11 cellular contexts compared by ENCODE assay signal in the genomic region with DNA sequence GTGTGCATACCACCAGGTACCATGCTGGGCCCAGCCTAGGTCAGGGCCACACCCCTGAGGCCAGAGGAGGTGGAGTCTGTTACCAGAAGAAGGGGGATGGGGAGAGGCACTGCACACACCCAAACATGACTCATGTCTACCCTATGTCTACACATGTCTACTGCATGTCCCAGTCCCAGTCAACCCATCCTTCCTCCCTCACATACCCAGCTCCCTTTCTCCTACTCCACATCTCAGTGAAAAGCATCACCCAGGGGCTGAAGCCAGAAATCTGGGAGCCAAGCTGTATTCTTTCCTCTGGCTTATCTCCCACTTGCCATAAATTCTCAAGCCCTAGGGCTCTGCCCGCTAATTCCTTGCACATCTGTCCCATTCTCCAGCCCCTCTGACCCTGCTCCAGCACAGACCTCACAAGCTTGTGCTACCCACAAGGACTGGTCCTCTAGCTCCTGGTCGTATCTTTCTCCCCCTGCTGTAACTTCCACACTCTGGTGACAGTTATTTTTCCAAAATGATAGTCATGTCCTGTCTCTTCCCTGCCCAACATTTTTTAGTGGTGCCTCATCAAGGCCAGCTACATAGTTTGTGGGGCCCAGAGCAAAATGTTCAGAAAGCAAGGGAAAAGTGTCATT. TPM values are rescaled to one million over a fixed set of nuclear protein-coding genes. Genes with fewer than 3 reads are reported as not detected.
DNase-seq lines count a peak whose midpoint lies in the region; TF ChIP-seq lines count a peak whose summit lies in the region.
"Had no signal": no experiment of that assay in that cellular context is flagged by ENCODE, and none has a peak within 500 bp of the region (broad histone marks: within the 10 kb centered on the region; RNA-seq: fewer than 3 reads in every experiment).

No MANE protein-coding gene starts in this region.

- H3K27me3 ChIP-seq in WERI-Rb-1 (ENCODE audit: insufficient read depth, low read depth, severe bottlenecking) = no peaks in the 10 kb centered on the region
- no peaks in the 10 kb centered on the region for H3K27me3 ChIP-seq in suprapubic skin
- H3K27me3 ChIP-seq in thyroid gland = no peaks in the 10 kb centered on the region
- H3K27me3 ChIP-seq: cardiac muscle cell, right lobe of liver had no signal

- TF ChIP-seq POLR2A in suprapubic skin (IDR thresholded peaks at IDR 0.05) (no peak), thyroid gland (IDR thresholded peaks at IDR 0.05) (no peak)

- H3K4me1 ChIP-seq in HEK293 (ENCODE audit: control insufficient read depth, insufficient read depth, low read length) = no peaks in the 10 kb centered on the region
- peaks cover 32% of the 10 kb centered on the region for H3K4me1 ChIP-seq in suprapubic skin
- H3K4me1 ChIP-seq in thyroid gland = peaks cover 0 to 7% of the 10 kb centered on the region in 2 donors
- H3K4me1 ChIP-seq: right lobe of liver had no signal

- H3K4me3 ChIP-seq in HEK293 (ENCODE audit: low read depth, low read length) (no peak overlapping the region), WERI-Rb-1 (ENCODE audit: low read depth, low read length) (no peak overlapping the region), foreskin fibroblast (ENCODE audit: low read depth in 1 of 2, low read length in 2 of 2) (no peak overlapping the region), suprapubic skin (no peak overlapping the region), thyroid gland (replicated peaks in 1 of 3) (no peak overlapping the region)
- H3K4me3 ChIP-seq: cardiac muscle cell, right lobe of liver had no signal

- no peak for TF ChIP-seq CTCF in HEK293 (tag by site-specific recombination; IDR thresholded peaks at IDR 0.05)
- TF ChIP-seq CTCF in WERI-Rb-1 (IDR thresholded peaks at IDR 0.05; ENCODE audit: low read depth, low read length) = no peak
- no peak for TF ChIP-seq CTCF in foreskin fibroblast (IDR thresholded peaks at IDR 0.05; ENCODE audit: low read depth, low read length)
- no peak for TF ChIP-seq CTCF in suprapubic skin (IDR thresholded peaks at IDR 0.05)
- no peak for TF ChIP-seq CTCF in thyroid gland (IDR thresholded peaks at IDR 0.05)

- CTCF ChIA-PET in HEK293 (lab: Yijun Ruan, JAX) = interaction anchor here (1.1 kb wide), 1 partner anchor 8 kb away, joined by 4 read pairs; no protein-coding TSS in a partner anchor

- no peak for TF ChIP-seq EP300 in suprapubic skin (IDR thresholded peaks at IDR 0.05)

- 24% methylated on average over 2 of the region's 2 CpGs for WGBS in suprapubic skin
- WGBS in thyroid gland, 2 donors = 79 to 86% methylated on average over 2 of the region's 2 CpGs

- peak; percentile 14 for DNase-seq in WERI-Rb-1
- DNase-seq in foreskin fibroblast = peak; percentile 79 to 90
- DNase-seq in suprapubic skin (ENCODE audit: low spot score in 2 of 2) = no peak
- no peak for DNase-seq in posterior vena cava (ENCODE audit: low spot score)
- DNase-seq in 8988T = no peak
- DNase-seq in thyroid gland = no peak
- DNase-seq in NOMO-1 (lab: John Stamatoyannopoulos, UW; ENCODE audit: unreplicated experiment in 2 of 2) = no peak
- DNase-seq: activated CD4-positive, CD25-positive, alpha-beta regulatory T cell treated with anti-CD3 and anti-CD28 coated beads, Interleukin-2, amount 50 U/mL, for 72 hours; right lobe of liver had no signal

- intact Hi-C loops in posterior vena cava (cut with DNase I) (no loop called here), thyroid gland (cut with DNase I) (no loop called here)

- POLR2A ChIA-PET in HEK293 (lab: Yijun Ruan, JAX) = interaction anchor here (0.6 to 1.6 kb wide), 2 partner anchors 18 to 690 kb away, joined by 3 to 5 read pairs; a partner anchor contains a TSS

- H3K36me3 ChIP-seq in HEK293 (ENCODE audit: control insufficient read depth in 2 of 2, insufficient read depth in 1 of 2, low read length in 2 of 2) = no peaks in the 10 kb centered on the region
- no peaks in the 10 kb centered on the region for H3K36me3 ChIP-seq in WERI-Rb-1
- no peaks in the 10 kb centered on the region for H3K36me3 ChIP-seq in suprapubic skin
- no peaks in the 10 kb centered on the region for H3K36me3 ChIP-seq in thyroid gland
- H3K36me3 ChIP-seq: cardiac muscle cell, right lobe of liver had no signal

- no peaks in the 10 kb centered on the region for H3K9me3 ChIP-seq in HEK293 (ENCODE audit: control insufficient read depth, insufficient read depth, low read depth, low read length)
- H3K9me3 ChIP-seq in WERI-Rb-1 (ENCODE audit: severe bottlenecking) = no peaks in the 10 kb centered on the region
- H3K9me3 ChIP-seq in suprapubic skin = no peaks in the 10 kb centered on the region
- no peaks in the 10 kb centered on the region for H3K9me3 ChIP-seq in thyroid gland
- H3K9me3 ChIP-seq: right lobe of liver had no signal

- H3K27ac ChIP-seq in HEK293 (ENCODE audit: extremely low read depth, low read depth, low read length) = no peak overlapping the region
- H3K27ac ChIP-seq in WERI-Rb-1 = no peak overlapping the region
- H3K27ac ChIP-seq in suprapubic skin = peak overlapping the region; percentile 80
- no peak overlapping the region for H3K27ac ChIP-seq in thyroid gland
- H3K27ac ChIP-seq: cardiac muscle cell, right lobe of liver had no signal

TF ChIP-seq in HEK293, 187 proteins besides CTCF, POLR2A, EP300 and RAD21:
- TF ChIP-seq ZIC2 (tag by site-specific recombination; IDR thresholded peaks at IDR 0.05) (0 out of 2 replicates have a peak, but pooled peaks have one; percentile 16), KLF1 (tag by site-specific recombination; IDR thresholded peaks at IDR 0.05) (peak; percentile 30), MZF1 (tag by site-specific recombination; IDR thresholded peaks at IDR 0.05; ENCODE audit: borderline replicate concordance) (no peak)

RNA-seq across cellular contexts. Expression of a gene that starts 18.0 kb away (rescaled TPM):
- total RNA-seq in suprapubic skin (100 to 1,000 TPM in 3 of 4 donors, 10 to 100 TPM in 1; 95.2 to 172 (median 110) TPM), posterior vena cava (10 to 100 TPM; 40.3 to 41.2 TPM), thyroid gland (10 to 100 TPM; 28.6 to 30.6 (median 30.3) TPM)

Comparison
In these comparisons a context has a peak if more than half of its experiments do, and no peak if none do; other contexts are left out.
1. DNase-seq: peak in WERI-Rb-1 (single experiment) and foreskin fibroblast (2 of 2); none in suprapubic skin (0 of 2), posterior vena cava (single experiment), 8988T (single experiment), thyroid gland (0 of 2) and NOMO-1 (0 of 2).